In genomic region chr2:238613610-238614009, GRCh38 we compare ENCODE assay signal across 19 cellular contexts.
"Had no signal": no experiment of that assay in that cellular context is flagged by ENCODE, and none has a peak within 500 bp of the region (broad histone marks: within the 10 kb centered on the region; RNA-seq: fewer than 3 reads in every experiment).

No MANE protein-coding gene starts in this region.

- H3K36me3 ChIP-seq: esophagus squamous epithelium, gastrocnemius medialis, heart right ventricle, left lung, lower lobe of right lung had no signal

- H3K4me1 ChIP-seq: esophagus squamous epithelium, gastrocnemius medialis, heart right ventricle, left lung, lower lobe of right lung had no signal

- DNase-seq: dermis blood vessel endothelial cell; dorsolateral prefrontal cortex; effector CD4-positive, alpha-beta T cell; effector memory CD4-positive, alpha-beta T cell; esophagus squamous epithelium; foreskin fibroblast; foreskin melanocyte; gastrocnemius medialis; glutamatergic neuron; head of caudate nucleus; heart right ventricle; hippocampal formation; left cardiac atrium; left lung; left ventricle myocardium superior; lower lobe of right lung; mesenchymal stem cell; midbrain had no signal

- H3K27ac ChIP-seq: coronary artery, dorsolateral prefrontal cortex, esophagus squamous epithelium, gastrocnemius medialis, heart right ventricle, left lung, lower lobe of right lung had no signal

- H3K4me3 ChIP-seq: coronary artery, dorsolateral prefrontal cortex, esophagus squamous epithelium, gastrocnemius medialis, heart right ventricle, left lung, lower lobe of right lung had no signal

- ATAC-seq: gastrocnemius medialis, heart right ventricle, left cardiac atrium, left lung, left ventricle myocardium superior, lower lobe of right lung had no signal

- H3K9me3 ChIP-seq: gastrocnemius medialis had no signal

- H3K27me3 ChIP-seq: dorsolateral prefrontal cortex, esophagus squamous epithelium, left lung had no signal
